ENCODE assay signal across 8 cellular contexts in genomic region chr17:55722742-55723487, GRCh38. TPM values are rescaled to one million over a fixed set of nuclear protein-coding genes. Genes with fewer than 3 reads are reported as not detected.
DNase-seq lines count a peak whose midpoint lies in the region; ATAC-seq, FAIRE-seq and TF ChIP-seq lines count a peak whose summit lies in the region.

Gene TMEM100, minus strand, starts transcription at chr17:55722864. Its CDS starts 1,794 bp downstream, at chr17:55721070.

- TF ChIP-seq CTCF in K562 (IDR thresholded peaks at IDR 0.05 in 2 of 3, conservative IDR thresholded peaks at IDR 0.05 in 1 of 3; ENCODE audit: insufficient read depth in 2 of 3, low read depth in 1 of 3, low read length in 3 of 3) (no peak), kidney epithelial cell (IDR thresholded peaks at IDR 0.05; ENCODE audit: insufficient read depth, low read length, poor library complexity, severe bottlenecking) (no peak), subcutaneous adipose tissue (IDR thresholded peaks at IDR 0.05; ENCODE audit: low read depth) (no peak)

- no peak within 1 kb of the TSS for H3K4me3 Mint-ChIP-seq in stimulated activated memory B cell treated with anti-CD40 and anti-IgM and Interleukin-4, amounts not matched to agents 10 μg/mL and 1 μg/mL and 100 μg/mL, for 72 hours

- peaks cover 14% of the 10 kb centered on the region for H3K4me1 Mint-ChIP-seq in stimulated activated memory B cell treated with anti-CD40 and anti-IgM and Interleukin-4, amounts not matched to agents 10 μg/mL and 1 μg/mL and 100 μg/mL, for 72 hours

- no peaks in the 10 kb centered on the region for H4K20me1 ChIP-seq in K562 (replicated peaks; ENCODE audit: control insufficient read depth, insufficient read depth, low read length)

- peaks cover 3 to 6% of the 10 kb centered on the region in 2 experiments; a peak in 3 of 5 replicates for H3K4me1 ChIP-seq in K562 (replicated peaks in 1 of 2; ENCODE audit: control insufficient read depth in 2 of 2, insufficient read depth in 2 of 2, low read length in 2 of 2)

- TF ChIP-seq EP300 in K562 (IDR thresholded peaks at IDR 0.05; ENCODE audit: low read length): no peak

- H2AFZ ChIP-seq in K562 (ENCODE audit: low read depth, low read length): peak within 1 kb of the TSS; percentile 58

- H3K4me3 ChIP-seq in K562 (peak within 1 kb of the TSS; percentile 5), kidney epithelial cell (ENCODE audit: low read depth, low read length) (no peak within 1 kb of the TSS)

- H3K9me1 ChIP-seq in K562 (ENCODE audit: control insufficient read depth, insufficient read depth, low read length): no peaks in the 10 kb centered on the region

- peaks cover 60% of the 10 kb centered on the region for H3K27me3 Mint-ChIP-seq in stimulated activated memory B cell treated with anti-CD40 and anti-IgM and Interleukin-4, amounts not matched to agents 10 μg/mL and 1 μg/mL and 100 μg/mL, for 72 hours

- DNase-seq in HEK293T (ENCODE audit: extremely low spot score) (peak; percentile 19), K562 (ENCODE audit: extremely low read depth in 1 of 4, low spot score in 3 of 4) (peak; percentile 15 to 54 (median 22)), kidney epithelial cell (ENCODE audit: low read depth) (peak; percentile 34), NCI-H1048 (lab: John Stamatoyannopoulos, UW) (no peak)

- no peak for TF ChIP-seq RAD21 in K562 (CRISPR knock-in tag; conservative IDR thresholded peaks at IDR 0.05 in 1 of 2, IDR thresholded peaks at IDR 0.05 in 1 of 2)

- ATAC-seq in K562 (peak; percentile 15; the same call in 1 of the 3 replicates), GM21447 (IDR thresholded peaks at IDR 0.05; ENCODE audit: unreplicated experiment) (no peak), GM21423 (IDR thresholded peaks at IDR 0.05; ENCODE audit: unreplicated experiment) (no peak)
- no peak for ATAC-seq in stimulated activated memory B cell treated with anti-CD40 and anti-IgM and Interleukin-4, amounts not matched to agents 10 μg/mL and 1 μg/mL and 100 μg/mL, for 72 hours

- no peaks in the 10 kb centered on the region for H3K27me3 ChIP-seq in K562 (ENCODE audit: control insufficient read depth in 2 of 2, insufficient read depth in 2 of 2, low read length in 2 of 2)
- H3K27me3 ChIP-seq in kidney epithelial cell (ENCODE audit: control insufficient read depth, insufficient read depth, low read length): peaks cover 2% of the 10 kb centered on the region

- BruUV-seq in K562 (replicated peaks; lab: Mats Ljungman, UMichigan): no TSS peak

- H3K9me3 Mint-ChIP-seq in stimulated activated memory B cell treated with anti-CD40 and anti-IgM and Interleukin-4, amounts not matched to agents 10 μg/mL and 1 μg/mL and 100 μg/mL, for 72 hours: no peaks in the 10 kb centered on the region

- H3K36me3 Mint-ChIP-seq in stimulated activated memory B cell treated with anti-CD40 and anti-IgM and Interleukin-4, amounts not matched to agents 10 μg/mL and 1 μg/mL and 100 μg/mL, for 72 hours: no peaks in the 10 kb centered on the region

- FAIRE-seq in K562 (lab: Jason Lieb, UNC): no peak

- no peaks in the 10 kb centered on the region for H3K9me3 ChIP-seq in K562 (replicated peaks; ENCODE audit: control insufficient read depth, insufficient read depth, low read depth, low read length)

- CTCF ChIA-PET in HEK293T (lab: Yijun Ruan, JAX): interaction anchor here (1.0 to 1.3 kb wide), 2 partner anchors 8 to 11 kb away, joined by 4 to 9 read pairs; no protein-coding TSS in a partner anchor
- CTCF ChIA-PET in K562 (lab: Yijun Ruan, JAX; ENCODE audit: low intra/inter-chr PET ratio): no interaction called here

- POLR2A ChIA-PET in HEK293T (lab: Yijun Ruan, JAX): interaction anchor here (1.6 to 2.3 kb wide), 3 partner anchors 8 to 28 kb away, joined by 5 to 11 read pairs (median 11); partner anchors contain the start of gene PCTP
- POLR2A ChIA-PET in K562 (lab: Yijun Ruan, JAX): interaction anchor here (1.4 to 3.7 kb wide), 2 partner anchors 12 to 14 kb away, joined by 4 to 12 read pairs; no protein-coding TSS in a partner anchor

- no peaks in the 10 kb centered on the region for H3K79me2 ChIP-seq in K562 (ENCODE audit: control insufficient read depth, insufficient read depth, low read length)

- H3K27ac Mint-ChIP-seq in stimulated activated memory B cell treated with anti-CD40 and anti-IgM and Interleukin-4, amounts not matched to agents 10 μg/mL and 1 μg/mL and 100 μg/mL, for 72 hours: no peak within 1 kb of the TSS

- intact Hi-C loops in K562 (cut with micrococcal nuclease): no loop called here

- H3K36me3 ChIP-seq in K562 (ENCODE audit: control insufficient read depth, insufficient read depth, low read length) (no peaks in the 10 kb centered on the region), kidney epithelial cell (ENCODE audit: control insufficient read depth, insufficient read depth, low read length) (no peaks in the 10 kb centered on the region)

- 5% methylated on average over 11 of the region's 12 CpGs for WGBS in K562 (ENCODE audit: insufficient coverage, low coverage, missing lambda C conversion rate)

- no peak for TF ChIP-seq POLR2A in K562 (conservative IDR thresholded peaks at IDR 0.05)

- peak within 1 kb of the TSS; percentile 22 to 69; a peak in 3 of 4 replicates for H3K9ac ChIP-seq in K562 (ENCODE audit: insufficient read depth in 1 of 2, low read depth in 2 of 2, low read length in 2 of 2)

- no peak within 1 kb of the TSS for H3K27ac ChIP-seq in K562 (ENCODE audit: extremely low read depth, low read depth, low read length)

- in situ Hi-C loops in K562 (cut with MboI): loop anchor here (5.0 kb wide), 1 partner anchor 44 kb away; no protein-coding TSS in a partner anchor

- H3K4me2 ChIP-seq in K562 (ENCODE audit: insufficient read depth, low read length): peak within 1 kb of the TSS; percentile 54

TF ChIP-seq in HEK293T, 16 proteins besides CTCF, POLR2A, EP300 and RAD21:
- TF ChIP-seq ZNF384 (IDR thresholded peaks at IDR 0.05) (peak; percentile 74), FOXM1 (IDR thresholded peaks at IDR 0.05; ENCODE audit: borderline replicate concordance) (no peak), PKNOX1 (IDR thresholded peaks at IDR 0.05) (peak; percentile 20; the same call in 1 of the 2 replicates)

TF ChIP-seq in K562, 482 proteins besides CTCF, POLR2A, EP300 and RAD21 (continues in another document):
- TF ChIP-seq STAT5A (IDR thresholded peaks at IDR 0.05; ENCODE audit: borderline replicate concordance, low read length): no peak
- peak; percentile 75 for TF ChIP-seq SMARCE1 (IDR thresholded peaks at IDR 0.05)
- TF ChIP-seq ARID1B (IDR thresholded peaks at IDR 0.05): peak; percentile 31
- no peak for TF ChIP-seq BHLHE40 (IDR thresholded peaks at IDR 0.05; ENCODE audit: low read length)

RNA-seq across cellular contexts. Expression of gene TMEM100, which starts in this region (rescaled TPM):
- not detected in 2 replicates for total RNA-seq in K562 (2011; cell fraction: chromatin; rRNA removed; ENCODE audit: low replicate concordance)
- total RNA-seq in K562 (2011; cell fraction: nucleolus; rRNA removed): not detected in 2 replicates
- total RNA-seq in K562 (2011; cell fraction: nucleoplasm; rRNA removed): 1.0 and 1.6 TPM in 2 replicates
- total RNA-seq in K562 (2014; rRNA removed) (0.08 and 0.50 TPM in 2 replicates), K562 (2014; rRNA removed; fragmentation: Illumina TruSeq; extraction: Trizol) (0.16 and 0.22 TPM in 2 replicates), K562 (2015; rRNA removed; fragmentation: Illumina TruSeq; extraction: Trizol) (0.23 and 0.29 TPM in 2 replicates), K562 (2021) (0.20 and 0.34 TPM in 2 replicates), kidney epithelial cell (not detected in 2 replicates), subcutaneous adipose tissue (10 to 100 TPM; 17.4 to 67.6 (median 43.2) TPM)
- polyA plus RNA-seq in K562 (2011; rRNA removed) (0.14 TPM in 1 of 2 replicates, not detected in the other), K562 (2014; fragmentation: Illumina TruSeq; extraction: Trizol) (0.19 and 0.42 TPM in 2 replicates), K562 (2014; fragmentation: Nextera tagmentation; extraction: Ambion mirVana) (under 1 TPM; 0.13 to 0.18 TPM), K562 (2014; rRNA removed) (0.12 TPM in 1 of 2 replicates, not detected in the other)
- polyA plus RNA-seq in K562 (2011; cell fraction: cytosol; rRNA removed): not detected in 2 replicates
- polyA plus RNA-seq in K562 (2011; cell fraction: nucleus; rRNA removed): 0.25 TPM in 1 of 2 replicates, not detected in the other
- polyA plus RNA-seq in K562 (2012): 0.40 and 0.76 TPM in 2 replicates
- polyA minus RNA-seq in K562 (2011; rRNA and poly(A)+ RNA removed): 0.09 TPM in 1 of 2 replicates, not detected in the other
- polyA minus RNA-seq in K562 (2011; cell fraction: cytosol; rRNA and poly(A)+ RNA removed): not detected in 2 replicates
- 0.56 TPM in 1 of 2 replicates, not detected in the other for polyA minus RNA-seq in K562 (2011; cell fraction: nucleus; rRNA and poly(A)+ RNA removed)

Comparison
In these comparisons a context has a peak if more than half of its experiments do, and no peak if none do; other contexts are left out.
1. RNA of gene TMEM100 (total RNA-seq): 17.4 to 67.6 TPM in subcutaneous adipose tissue; 0.08 to 1.6 TPM in K562 and not detected in kidney epithelial cell; every median in the first group is over 4 times any median in the second.
2. Peak in DNase-seq in kidney epithelial cell; RNA of the gene not detected or under 1 TPM.